16 cellular contexts compared by ENCODE assay signal in the genomic region with DNA sequence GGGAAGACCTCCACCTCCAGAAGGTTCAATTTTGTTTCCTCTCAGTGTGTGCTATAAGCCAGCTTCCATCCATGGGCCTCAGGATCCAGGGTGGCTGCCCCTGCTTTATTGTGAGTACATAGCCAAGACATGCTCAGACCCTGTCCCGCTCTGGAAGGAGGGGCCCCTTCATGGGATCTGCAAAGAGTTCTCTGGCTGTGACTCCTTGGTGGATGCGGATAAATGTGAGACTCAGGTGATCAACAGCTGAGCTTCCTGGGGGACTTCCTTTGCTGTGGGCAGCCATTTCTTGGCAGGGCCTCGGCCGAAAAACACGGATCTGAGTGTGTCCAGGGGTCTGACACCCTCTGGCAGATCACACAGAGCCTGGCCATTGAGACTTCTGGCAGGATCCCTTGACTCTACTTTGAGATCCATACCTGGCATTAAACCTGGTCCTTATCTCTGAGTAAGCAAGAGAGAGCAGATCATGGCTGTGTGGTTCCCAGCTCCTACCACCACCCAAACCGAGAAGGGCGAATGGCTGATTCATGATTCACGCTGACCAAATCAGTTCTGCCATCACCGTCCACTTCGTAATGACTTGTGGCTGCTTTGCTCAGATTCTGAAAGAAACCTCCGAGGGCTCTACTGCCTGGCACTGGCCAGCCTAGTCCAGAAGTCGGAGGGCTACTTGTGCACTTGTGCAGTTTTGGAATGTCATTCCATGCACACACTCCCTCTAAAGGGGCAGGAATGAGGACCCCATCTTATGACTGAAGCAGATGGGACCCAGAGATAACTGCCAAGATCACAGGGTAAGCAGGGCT.
DNase-seq lines count a peak whose midpoint lies in the region; ATAC-seq and TF ChIP-seq lines count a peak whose summit lies in the region.
"Had no signal": no experiment of that assay in that cellular context is flagged by ENCODE, and none has a peak within 500 bp of the region (broad histone marks: within the 10 kb centered on the region; RNA-seq: fewer than 3 reads in every experiment).

No MANE protein-coding gene starts in this region.

- H3K27ac Mint-ChIP-seq in osteocyte (ENCODE audit: unreplicated experiment), result peak overlapping the region; percentile 66

- no peak overlapping the region for H3K4me3 Mint-ChIP-seq in osteocyte (ENCODE audit: unreplicated experiment)
- H3K4me3 Mint-ChIP-seq: CD8-positive, alpha-beta memory T cell had no signal

- no peak for DNase-seq in RWPE1 (ENCODE audit: low spot score)
- DNase-seq in astrocyte of the spinal cord (ENCODE audit: low read depth, low spot score), result peak; percentile 27
- DNase-seq in osteocyte (ENCODE audit: extremely low spot score, unreplicated experiment), result peak; percentile 70
- no peak for DNase-seq in uterus
- DNase-seq in effector CD4-positive, alpha-beta T cell, result no peak
- DNase-seq: CD8-positive, alpha-beta memory T cell; MG63; NCI-H1092 treated with DMSO at 0.1 percent for 48 hours; NCI-H1694; PC-3 had no signal

- H3K36me3 ChIP-seq in uterus, result no peaks in the 10 kb centered on the region

- H3K4me3 ChIP-seq in astrocyte of the spinal cord (ENCODE audit: low read depth, low read length) (no peak overlapping the region), uterus (no peak overlapping the region)
- H3K4me3 ChIP-seq: HAP-1, MG63, SK-N-MC had no signal

- TF ChIP-seq POLR2A in uterus (IDR thresholded peaks at IDR 0.05), result no peak

- no peak for ATAC-seq in GM19463 (IDR thresholded peaks at IDR 0.05; ENCODE audit: unreplicated experiment)
- no peak for ATAC-seq in HG02588 (IDR thresholded peaks at IDR 0.05; ENCODE audit: unreplicated experiment)
- ATAC-seq: PC-3, Right ventricle myocardium inferior had no signal

- peaks cover 18 to 28% of the 10 kb centered on the region in 2 donors for H3K4me1 ChIP-seq in uterus
- H3K4me1 ChIP-seq: HAP-1 had no signal

- peaks cover 42% of the 10 kb centered on the region for H3K4me1 Mint-ChIP-seq in osteocyte (ENCODE audit: unreplicated experiment)
- H3K4me1 Mint-ChIP-seq: CD8-positive, alpha-beta memory T cell had no signal

- in situ Hi-C loops in astrocyte of the spinal cord (cut with HindIII; ENCODE audit: low sequenced_read_pairs), result no loop called here

- H3K27ac ChIP-seq in RWPE1 (peak overlapping the region; percentile 97), uterus (peak overlapping the region; percentile 85 to 99)
- H3K27ac ChIP-seq: KMS-11, SK-N-MC had no signal

- peaks cover 39% of the 10 kb centered on the region for H3K36me3 Mint-ChIP-seq in osteocyte (ENCODE audit: unreplicated experiment)
- H3K36me3 Mint-ChIP-seq: CD8-positive, alpha-beta memory T cell had no signal

- CTCF ChIA-PET in RWPE1 (lab: Yijun Ruan, JAX), result no interaction called here

- intact Hi-C loops in uterus (cut with DNase I; ENCODE audit: low total_unique reads), result no loop called here

- H3K27me3 Mint-ChIP-seq in osteocyte (ENCODE audit: unreplicated experiment), result no peaks in the 10 kb centered on the region

- no peak for TF ChIP-seq CTCF in RWPE1 (conservative IDR thresholded peaks at IDR 0.05; ENCODE audit: low read depth)
- TF ChIP-seq CTCF in astrocyte of the spinal cord (IDR thresholded peaks at IDR 0.05; ENCODE audit: low read depth, low read length), result no peak
- TF ChIP-seq CTCF in osteocyte (IDR thresholded peaks at IDR 0.05), result no peak
- TF ChIP-seq CTCF in uterus (IDR thresholded peaks at IDR 0.05), result no peak

- H3K27me3 ChIP-seq in uterus, result no peaks in the 10 kb centered on the region
- H3K27me3 ChIP-seq: MG63 had no signal

- H3K9me3 ChIP-seq in uterus, result no peaks in the 10 kb centered on the region
- H3K9me3 ChIP-seq: HAP-1, MG63 had no signal

- POLR2A ChIA-PET in RWPE1 (lab: Yijun Ruan, JAX; ENCODE audit: low non-redundant PET), result no interaction called here

- H3K9me3 Mint-ChIP-seq in osteocyte (ENCODE audit: unreplicated experiment), result no peaks in the 10 kb centered on the region
- H3K9me3 Mint-ChIP-seq: CD8-positive, alpha-beta memory T cell had no signal

Comparison
In these comparisons a context has a peak if more than half of its experiments do, and no peak if none do; other contexts are left out.
1. DNase-seq: peak in astrocyte of the spinal cord (single experiment) and osteocyte (single experiment); none in RWPE1 (single experiment), uterus (0 of 2) and effector CD4-positive, alpha-beta T cell (single experiment).